8 cellular contexts compared by ENCODE assay signal in genomic region chr2:40281021-40281940, GRCh38.
A peak's percentile ranks its signal among the peaks of the same experiment; 100 is the strongest.
DNase-seq lines count a peak whose midpoint lies in the region; ATAC-seq, FAIRE-seq and TF ChIP-seq lines count a peak whose summit lies in the region.

No MANE protein-coding gene starts in this region.

- no peaks in the 10 kb centered on the region for H4K20me1 ChIP-seq in endothelial cell of umbilical vein (replicated peaks; ENCODE audit: control insufficient read depth, extremely low read depth, insufficient read depth, low read length)

- peak; percentile 66 for ATAC-seq in GM18861 (IDR thresholded peaks at IDR 0.05; ENCODE audit: unreplicated experiment)
- ATAC-seq in HG03378 (IDR thresholded peaks at IDR 0.05; ENCODE audit: unreplicated experiment): peak; percentile 70
- peak; percentile 75 for ATAC-seq in gastrocnemius medialis
- ATAC-seq in GM19324 (IDR thresholded peaks at IDR 0.05; ENCODE audit: low FRiP score, unreplicated experiment): no peak

- H3K4me3 ChIP-seq in endothelial cell of umbilical vein (replicated peaks in 1 of 3; ENCODE audit: insufficient read depth in 1 of 3, low read depth in 1 of 3, low read length in 3 of 3): no peak overlapping the region
- no peak overlapping the region for H3K4me3 ChIP-seq in gastrocnemius medialis

- H3K36me3 Mint-ChIP-seq in activated T-helper 1 cell treated with anti-CD3 and anti-CD28 coated beads, Interleukin-12 subunit alpha, Interleukin-12 subunit beta, Interleukin-2, Interleukin-4 antibody, amounts not matched to agents 30 ng/mL and 10 ng/mL and 1 ng/mL, durations not matched to agents 14 hours and 24 hours and 36 hours (ENCODE audit: low read depth): no peaks in the 10 kb centered on the region

- H3K79me2 ChIP-seq in endothelial cell of umbilical vein (ENCODE audit: control insufficient read depth, insufficient read depth, low read length): no peaks in the 10 kb centered on the region

- in situ Hi-C loops in gastrocnemius medialis (cut with MboI; ENCODE audit: low sequenced_read_pairs in 4 of 4): no loop called here

- no peak overlapping the region for H3K4me3 Mint-ChIP-seq in activated T-helper 1 cell treated with anti-CD3 and anti-CD28 coated beads, Interleukin-12 subunit alpha, Interleukin-12 subunit beta, Interleukin-2, Interleukin-4 antibody, amounts not matched to agents 30 ng/mL and 10 ng/mL and 1 ng/mL, durations not matched to agents 14 hours and 24 hours and 36 hours

- H3K27ac ChIP-seq in endothelial cell of umbilical vein (ENCODE audit: insufficient read depth, low read depth, low read length) (no peak overlapping the region), gastrocnemius medialis (peak overlapping the region; percentile 29 to 49 (median 40))

- H3K4me1 Mint-ChIP-seq in activated T-helper 1 cell treated with anti-CD3 and anti-CD28 coated beads, Interleukin-12 subunit alpha, Interleukin-12 subunit beta, Interleukin-2, Interleukin-4 antibody, amounts not matched to agents 30 ng/mL and 10 ng/mL and 1 ng/mL, durations not matched to agents 14 hours and 24 hours and 36 hours (ENCODE audit: low read depth): no peaks in the 10 kb centered on the region

- TF ChIP-seq CTCF in endothelial cell of umbilical vein (IDR thresholded peaks at IDR 0.05; ENCODE audit: extremely low read depth in 1 of 2, insufficient read depth in 1 of 2, low read depth in 1 of 2, low read length in 2 of 2) (no peak), gastrocnemius medialis (IDR thresholded peaks at IDR 0.05 in 4 of 5, conservative IDR thresholded peaks at IDR 0.05 in 1 of 5) (no peak)

- H3K4me2 ChIP-seq in endothelial cell of umbilical vein (ENCODE audit: insufficient read depth, low read length): no peak overlapping the region

- DNase-seq in endothelial cell of umbilical vein (ENCODE audit: low read depth, low spot score) (peak; percentile 11), gastrocnemius medialis (no peak), NCI-H1105 (lab: John Stamatoyannopoulos, UW) (no peak), DMS53 (lab: John Stamatoyannopoulos, UW) (no peak)
- DNase-seq in activated T-helper 1 cell treated with anti-CD3 and anti-CD28 coated beads, Interleukin-12 subunit alpha, Interleukin-12 subunit beta, Interleukin-2, Interleukin-4 antibody, amounts not matched to agents 30 ng/mL and 10 ng/mL and 1 ng/mL, durations not matched to agents 14 hours and 24 hours and 36 hours (ENCODE audit: low spot score): no peak

- H3K9me3 ChIP-seq in endothelial cell of umbilical vein (replicated peaks; ENCODE audit: control insufficient read depth, insufficient read depth, low read length): no peaks in the 10 kb centered on the region
- H3K9me3 ChIP-seq in gastrocnemius medialis: no peaks in the 10 kb centered on the region

- intact Hi-C loops in endothelial cell of umbilical vein (cut with micrococcal nuclease): no loop called here
- intact Hi-C loops in gastrocnemius medialis (cut with DNase I; ENCODE audit: low total_unique reads): no loop called here
- intact Hi-C loops in activated T-helper 1 cell treated with anti-CD3 and anti-CD28 coated beads, Interleukin-12 subunit alpha, Interleukin-12 subunit beta, Interleukin-2, Interleukin-4 antibody, amounts not matched to agents 30 ng/mL and 10 ng/mL and 1 ng/mL, durations not matched to agents 14 hours and 24 hours and 36 hours (cut with micrococcal nuclease): no loop called here

- no peaks in the 10 kb centered on the region for H3K9me3 Mint-ChIP-seq in activated T-helper 1 cell treated with anti-CD3 and anti-CD28 coated beads, Interleukin-12 subunit alpha, Interleukin-12 subunit beta, Interleukin-2, Interleukin-4 antibody, amounts not matched to agents 30 ng/mL and 10 ng/mL and 1 ng/mL, durations not matched to agents 14 hours and 24 hours and 36 hours

- no peak overlapping the region for H3K27ac Mint-ChIP-seq in activated T-helper 1 cell treated with anti-CD3 and anti-CD28 coated beads, Interleukin-12 subunit alpha, Interleukin-12 subunit beta, Interleukin-2, Interleukin-4 antibody, amounts not matched to agents 30 ng/mL and 10 ng/mL and 1 ng/mL, durations not matched to agents 14 hours and 24 hours and 36 hours

- no TSS peak for BruUV-seq in endothelial cell of umbilical vein (replicated peaks; lab: Mats Ljungman, UMichigan)

- H3K27me3 ChIP-seq in endothelial cell of umbilical vein (ENCODE audit: control insufficient read depth in 2 of 2, insufficient read depth in 2 of 2, low read length in 2 of 2) (no peaks in the 10 kb centered on the region), gastrocnemius medialis (no peaks in the 10 kb centered on the region)

- no peaks in the 10 kb centered on the region for H3K27me3 Mint-ChIP-seq in activated T-helper 1 cell treated with anti-CD3 and anti-CD28 coated beads, Interleukin-12 subunit alpha, Interleukin-12 subunit beta, Interleukin-2, Interleukin-4 antibody, amounts not matched to agents 30 ng/mL and 10 ng/mL and 1 ng/mL, durations not matched to agents 14 hours and 24 hours and 36 hours (ENCODE audit: insufficient read depth)

- H3K9me1 ChIP-seq in endothelial cell of umbilical vein (replicated peaks; ENCODE audit: control insufficient read depth, extremely low read depth, insufficient read depth, low read length): no peaks in the 10 kb centered on the region

- TF ChIP-seq POLR2A in endothelial cell of umbilical vein (IDR thresholded peaks at IDR 0.05; ENCODE audit: low read depth, low read length) (no peak), gastrocnemius medialis (IDR thresholded peaks at IDR 0.05) (no peak)

- POLR2A ChIA-PET in endothelial cell of umbilical vein (lab: Charles Lee): interaction anchor here (0.5 kb wide), 1 partner anchor 70 kb away, joined by 3 read pairs; no protein-coding TSS in a partner anchor

- dilution Hi-C loops in endothelial cell of umbilical vein (cut with MboI; ENCODE audit: extremely low pct_ligation_motif_present, low sequenced_read_pairs): no loop called here

- no peaks in the 10 kb centered on the region for H3K36me3 ChIP-seq in endothelial cell of umbilical vein (ENCODE audit: control insufficient read depth in 2 of 2, extremely low read depth in 1 of 2, insufficient read depth in 2 of 2, low read length in 2 of 2)
- H3K36me3 ChIP-seq in gastrocnemius medialis: no peaks in the 10 kb centered on the region

- H3K4me1 ChIP-seq in endothelial cell of umbilical vein (ENCODE audit: control insufficient read depth, extremely low read depth, insufficient read depth, low read length): no peaks in the 10 kb centered on the region
- H3K4me1 ChIP-seq in gastrocnemius medialis: peaks cover 27 to 34% of the 10 kb centered on the region in 2 donors

- FAIRE-seq in endothelial cell of umbilical vein (lab: Jason Lieb, UNC): no peak

- CTCF ChIA-PET in endothelial cell of umbilical vein (lab: Charles Lee): interaction anchor here (1.3 to 1.4 kb wide), 2 partner anchors 12 to 13 kb away, joined by 3 read pairs; no protein-coding TSS in a partner anchor

- H3K9ac ChIP-seq in endothelial cell of umbilical vein (replicated peaks; ENCODE audit: extremely low read depth, insufficient read depth, low read length): no peak overlapping the region

- H2AFZ ChIP-seq in endothelial cell of umbilical vein (ENCODE audit: low read depth, low read length): no peak overlapping the region

TF ChIP-seq in endothelial cell of umbilical vein, 7 proteins besides CTCF, POLR2A, EP300 and RAD21:
- TF ChIP-seq POLR2AphosphoS5 (IDR thresholded peaks at IDR 0.05; ENCODE audit: insufficient read depth, low read depth, low read length) (no peak), JUN (IDR thresholded peaks at IDR 0.05; ENCODE audit: borderline replicate concordance, insufficient read depth, insufficient read length, low read depth) (no peak), EZH2 (IDR thresholded peaks at IDR 0.05; ENCODE audit: borderline replicate concordance, low read depth, low read length, severe bottlenecking) (no peak), GATA2 (IDR thresholded peaks at IDR 0.05; ENCODE audit: insufficient read depth, insufficient read length, low read depth, low read length) (no peak), MAX (IDR thresholded peaks at IDR 0.05; ENCODE audit: insufficient read depth, insufficient read length) (no peak), FOS (IDR thresholded peaks at IDR 0.05; ENCODE audit: borderline replicate concordance, insufficient read depth, low read length) (no peak), MYC (IDR thresholded peaks at IDR 0.05; ENCODE audit: low read depth, low read length) (no peak)
